In the genomic region with DNA sequence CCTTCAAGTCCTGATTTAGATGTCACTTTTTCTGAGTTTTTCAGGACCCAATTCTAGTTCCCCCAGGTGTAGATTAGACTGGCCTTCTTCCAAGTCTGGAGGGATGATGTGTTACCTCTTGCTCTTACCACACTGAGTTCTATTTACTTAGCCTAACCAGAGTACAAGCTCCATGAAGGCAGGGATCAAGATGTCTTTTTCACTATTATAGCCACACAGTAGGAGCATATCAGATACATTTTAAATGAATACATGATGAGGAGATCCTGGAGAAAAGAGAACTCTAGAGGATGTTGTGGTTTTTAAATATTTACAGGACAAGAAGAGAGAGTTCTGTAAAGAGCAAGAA, we compare ENCODE assay signal across 2 cellular contexts.
TF ChIP-seq lines count a peak whose summit lies in the region.

No MANE protein-coding gene starts in this region.

TF ChIP-seq in IMR-90, 13 proteins besides CTCF, POLR2A, EP300 and RAD21:
- TF ChIP-seq MAFK (IDR thresholded peaks at IDR 0.05; ENCODE audit: low read depth, low read length) (no peak), CHD1 (IDR thresholded peaks at IDR 0.05; ENCODE audit: low read depth, low read length) (no peak), RFX5 (IDR thresholded peaks at IDR 0.05; ENCODE audit: low read depth, low read length) (no peak), FOS (IDR thresholded peaks at IDR 0.05; ENCODE audit: low read depth, low read length) (no peak), BHLHE40 (IDR thresholded peaks at IDR 0.05; ENCODE audit: low read depth, low read length) (no peak), MAZ (IDR thresholded peaks at IDR 0.05; ENCODE audit: borderline replicate concordance, low read depth, low read length) (no peak), NFE2L2 (IDR thresholded peaks at IDR 0.05; ENCODE audit: low read depth, low read length) (no peak), SMC3 (IDR thresholded peaks at IDR 0.05; ENCODE audit: low read depth, low read length) (no peak), CEBPB (IDR thresholded peaks at IDR 0.05; ENCODE audit: low read depth, low read length) (no peak), MXI1 (IDR thresholded peaks at IDR 0.05; ENCODE audit: borderline replicate concordance, low read depth, low read length) (no peak), RCOR1 (IDR thresholded peaks at IDR 0.05; ENCODE audit: insufficient replicate concordance, low read length) (no peak)
- TF ChIP-seq, protein P1, sequence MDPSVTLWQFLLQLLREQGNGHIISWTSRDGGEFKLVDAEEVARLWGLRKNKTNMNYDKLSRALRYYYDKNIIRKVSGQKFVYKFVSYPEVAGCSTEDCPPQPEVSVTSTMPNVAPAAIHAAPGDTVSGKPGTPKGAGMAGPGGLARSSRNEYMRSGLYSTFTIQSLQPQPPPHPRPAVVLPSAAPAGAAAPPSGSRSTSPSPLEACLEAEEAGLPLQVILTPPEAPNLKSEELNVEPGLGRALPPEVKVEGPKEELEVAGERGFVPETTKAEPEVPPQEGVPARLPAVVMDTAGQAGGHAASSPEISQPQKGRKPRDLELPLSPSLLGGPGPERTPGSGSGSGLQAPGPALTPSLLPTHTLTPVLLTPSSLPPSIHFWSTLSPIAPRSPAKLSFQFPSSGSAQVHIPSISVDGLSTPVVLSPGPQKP (IDR thresholded peaks at IDR 0.05; ENCODE audit: borderline replicate concordance, low read depth, low read length), result no peak
- TF ChIP-seq, protein P2, sequence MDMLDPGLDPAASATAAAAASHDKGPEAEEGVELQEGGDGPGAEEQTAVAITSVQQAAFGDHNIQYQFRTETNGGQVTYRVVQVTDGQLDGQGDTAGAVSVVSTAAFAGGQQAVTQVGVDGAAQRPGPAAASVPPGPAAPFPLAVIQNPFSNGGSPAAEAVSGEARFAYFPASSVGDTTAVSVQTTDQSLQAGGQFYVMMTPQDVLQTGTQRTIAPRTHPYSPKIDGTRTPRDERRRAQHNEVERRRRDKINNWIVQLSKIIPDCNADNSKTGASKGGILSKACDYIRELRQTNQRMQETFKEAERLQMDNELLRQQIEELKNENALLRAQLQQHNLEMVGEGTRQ (IDR thresholded peaks at IDR 0.05; ENCODE audit: low read depth, low read length), result no peak
TF ChIP-seq in IMR-90: peak in this region for 0.

TF ChIP-seq in SK-N-SH, 30 proteins besides CTCF, POLR2A, EP300 and RAD21:
- no peak for TF ChIP-seq TEAD4 (IDR thresholded peaks at IDR 0.05; ENCODE audit: borderline replicate concordance, insufficient read depth)
- TF ChIP-seq, protein P3, sequence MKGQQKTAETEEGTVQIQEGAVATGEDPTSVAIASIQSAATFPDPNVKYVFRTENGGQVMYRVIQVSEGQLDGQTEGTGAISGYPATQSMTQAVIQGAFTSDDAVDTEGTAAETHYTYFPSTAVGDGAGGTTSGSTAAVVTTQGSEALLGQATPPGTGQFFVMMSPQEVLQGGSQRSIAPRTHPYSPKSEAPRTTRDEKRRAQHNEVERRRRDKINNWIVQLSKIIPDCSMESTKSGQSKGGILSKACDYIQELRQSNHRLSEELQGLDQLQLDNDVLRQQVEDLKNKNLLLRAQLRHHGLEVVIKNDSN (IDR thresholded peaks at IDR 0.05; ENCODE audit: borderline replicate concordance, low read depth), result no peak
- TF ChIP-seq, protein P4, sequence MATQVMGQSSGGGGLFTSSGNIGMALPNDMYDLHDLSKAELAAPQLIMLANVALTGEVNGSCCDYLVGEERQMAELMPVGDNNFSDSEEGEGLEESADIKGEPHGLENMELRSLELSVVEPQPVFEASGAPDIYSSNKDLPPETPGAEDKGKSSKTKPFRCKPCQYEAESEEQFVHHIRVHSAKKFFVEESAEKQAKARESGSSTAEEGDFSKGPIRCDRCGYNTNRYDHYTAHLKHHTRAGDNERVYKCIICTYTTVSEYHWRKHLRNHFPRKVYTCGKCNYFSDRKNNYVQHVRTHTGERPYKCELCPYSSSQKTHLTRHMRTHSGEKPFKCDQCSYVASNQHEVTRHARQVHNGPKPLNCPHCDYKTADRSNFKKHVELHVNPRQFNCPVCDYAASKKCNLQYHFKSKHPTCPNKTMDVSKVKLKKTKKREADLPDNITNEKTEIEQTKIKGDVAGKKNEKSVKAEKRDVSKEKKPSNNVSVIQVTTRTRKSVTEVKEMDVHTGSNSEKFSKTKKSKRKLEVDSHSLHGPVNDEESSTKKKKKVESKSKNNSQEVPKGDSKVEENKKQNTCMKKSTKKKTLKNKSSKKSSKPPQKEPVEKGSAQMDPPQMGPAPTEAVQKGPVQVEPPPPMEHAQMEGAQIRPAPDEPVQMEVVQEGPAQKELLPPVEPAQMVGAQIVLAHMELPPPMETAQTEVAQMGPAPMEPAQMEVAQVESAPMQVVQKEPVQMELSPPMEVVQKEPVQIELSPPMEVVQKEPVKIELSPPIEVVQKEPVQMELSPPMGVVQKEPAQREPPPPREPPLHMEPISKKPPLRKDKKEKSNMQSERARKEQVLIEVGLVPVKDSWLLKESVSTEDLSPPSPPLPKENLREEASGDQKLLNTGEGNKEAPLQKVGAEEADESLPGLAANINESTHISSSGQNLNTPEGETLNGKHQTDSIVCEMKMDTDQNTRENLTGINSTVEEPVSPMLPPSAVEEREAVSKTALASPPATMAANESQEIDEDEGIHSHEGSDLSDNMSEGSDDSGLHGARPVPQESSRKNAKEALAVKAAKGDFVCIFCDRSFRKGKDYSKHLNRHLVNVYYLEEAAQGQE (IDR thresholded peaks at IDR 0.05; ENCODE audit: low read depth, low read length), result no peak
- no peak for TF ChIP-seq TAF1 (IDR thresholded peaks at IDR 0.05; ENCODE audit: borderline replicate concordance, low read depth, low read length)
- TF ChIP-seq, protein P5, sequence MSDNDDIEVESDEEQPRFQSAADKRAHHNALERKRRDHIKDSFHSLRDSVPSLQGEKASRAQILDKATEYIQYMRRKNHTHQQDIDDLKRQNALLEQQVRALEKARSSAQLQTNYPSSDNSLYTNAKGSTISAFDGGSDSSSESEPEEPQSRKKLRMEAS (IDR thresholded peaks at IDR 0.05; ENCODE audit: low read depth), result no peak
- no peak for TF ChIP-seq MEF2A (IDR thresholded peaks at IDR 0.05; ENCODE audit: borderline replicate concordance, low read depth)
- no peak for TF ChIP-seq RXRA (IDR thresholded peaks at IDR 0.05; ENCODE audit: borderline replicate concordance, low read depth)
- no peak for TF ChIP-seq GABPA (IDR thresholded peaks at IDR 0.05; ENCODE audit: low read depth)
